ENCODE assay signal across 15 cellular contexts in the genomic region with DNA sequence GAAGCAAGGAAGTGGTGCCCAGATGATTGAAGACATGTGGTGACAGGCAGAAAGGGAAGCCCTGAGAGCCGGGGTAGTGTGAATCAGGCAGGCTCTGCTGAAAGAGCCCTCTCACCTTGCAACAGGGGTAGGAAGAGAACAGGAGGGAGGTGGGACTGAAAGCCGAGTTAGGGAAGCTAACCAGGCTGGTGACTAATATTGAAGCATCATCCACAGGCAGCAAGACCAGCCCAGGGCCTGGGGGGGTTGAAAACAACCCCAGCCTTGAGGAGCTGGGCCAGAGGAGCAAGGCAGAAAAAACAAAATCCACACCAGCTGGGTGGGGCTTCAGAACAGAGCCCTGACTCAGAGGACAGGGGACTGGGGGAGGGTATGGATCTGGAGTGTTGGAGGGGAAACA. TPM values are rescaled to one million over a fixed set of nuclear protein-coding genes. Genes with fewer than 3 reads are reported as not detected.
DNase-seq lines count a peak whose midpoint lies in the region; ATAC-seq and TF ChIP-seq lines count a peak whose summit lies in the region.
"Had no signal": no experiment of that assay in that cellular context is flagged by ENCODE, and none has a peak within 500 bp of the region (broad histone marks: within the 10 kb centered on the region; RNA-seq: fewer than 3 reads in every experiment).

No MANE protein-coding gene starts in this region.

- no TSS peak for BruUV-seq in MCF 10A (replicated peaks; lab: Mats Ljungman, UMichigan)

- DNase-seq in AG08395 (ENCODE audit: low spot score) (peak; percentile 78), HT1080 (ENCODE audit: low read depth) (peak; percentile 93), MCF 10A (ENCODE audit: unreplicated experiment) (peak; percentile 95), kidney tubule cell (ENCODE audit: low spot score) (peak; percentile 91), NCI-H187 (lab: John Stamatoyannopoulos, UW) (no peak), activated gamma-delta T cell (lab: John Stamatoyannopoulos, UW) (no peak), right atrium auricular region (ENCODE audit: low spot score) (no peak)
- DNase-seq: CD4-positive, alpha-beta T cell; effector CD8-positive, alpha-beta T cell; NCI-H345; right lobe of liver; T-helper 1 cell had no signal

- H3K36me3 Mint-ChIP-seq in MCF 10A (ENCODE audit: insufficient read depth, unreplicated experiment): no peaks in the 10 kb centered on the region
- H3K36me3 Mint-ChIP-seq: stimulated activated memory B cell treated with anti-CD40 and anti-IgM and Interleukin-4, amounts not matched to agents 10 μg/mL and 1 μg/mL and 100 μg/mL, for 72 hours had no signal

- CTCF ChIA-PET in MCF 10A (lab: Yijun Ruan, JAX): interaction anchor here (0.7 to 5.9 kb wide), 4 partner anchors 11 to 220 kb away, joined by 3 to 26 read pairs (median 10); no protein-coding TSS in a partner anchor

- no peak overlapping the region for H3K27ac ChIP-seq in right atrium auricular region
- H3K27ac ChIP-seq: right lobe of liver had no signal

- ATAC-seq in HG03025 (IDR thresholded peaks at IDR 0.05; ENCODE audit: low FRiP score, unreplicated experiment): no peak
- ATAC-seq: left lobe of liver; stimulated activated memory B cell treated with anti-CD40 and anti-IgM and Interleukin-4, amounts not matched to agents 10 μg/mL and 1 μg/mL and 100 μg/mL, for 72 hours had no signal

- H3K9me3 Mint-ChIP-seq in MCF 10A (ENCODE audit: unreplicated experiment): no peaks in the 10 kb centered on the region
- H3K9me3 Mint-ChIP-seq: CD4-positive, alpha-beta T cell; stimulated activated memory B cell treated with anti-CD40 and anti-IgM and Interleukin-4, amounts not matched to agents 10 μg/mL and 1 μg/mL and 100 μg/mL, for 72 hours had no signal

- H3K4me3 ChIP-seq in right atrium auricular region: no peak overlapping the region
- H3K4me3 ChIP-seq: right lobe of liver had no signal

- no peaks in the 10 kb centered on the region for H3K9me3 ChIP-seq in right atrium auricular region
- H3K9me3 ChIP-seq: right lobe of liver had no signal

- H3K36me3 ChIP-seq in right atrium auricular region: no peaks in the 10 kb centered on the region
- H3K36me3 ChIP-seq: right lobe of liver had no signal

- no peaks in the 10 kb centered on the region for H3K27me3 Mint-ChIP-seq in MCF 10A (ENCODE audit: insufficient read depth, unreplicated experiment)
- H3K27me3 Mint-ChIP-seq: CD4-positive, alpha-beta T cell; stimulated activated memory B cell treated with anti-CD40 and anti-IgM and Interleukin-4, amounts not matched to agents 10 μg/mL and 1 μg/mL and 100 μg/mL, for 72 hours had no signal

- H3K27me3 ChIP-seq in right atrium auricular region: no peaks in the 10 kb centered on the region
- H3K27me3 ChIP-seq: right lobe of liver had no signal

- H3K4me1 Mint-ChIP-seq in MCF 10A (ENCODE audit: insufficient read depth, unreplicated experiment): peaks cover 36% of the 10 kb centered on the region

- peak overlapping the region; percentile 97 for H3K27ac Mint-ChIP-seq in MCF 10A (ENCODE audit: low read depth, unreplicated experiment)
- H3K27ac Mint-ChIP-seq: CD4-positive, alpha-beta T cell; stimulated activated memory B cell treated with anti-CD40 and anti-IgM and Interleukin-4, amounts not matched to agents 10 μg/mL and 1 μg/mL and 100 μg/mL, for 72 hours had no signal

- no peak for TF ChIP-seq CTCF in MCF 10A (IDR thresholded peaks at IDR 0.05; ENCODE audit: unreplicated experiment)
- no peak for TF ChIP-seq CTCF in right atrium auricular region (IDR thresholded peaks at IDR 0.05)

- intact Hi-C loops in MCF 10A (cut with micrococcal nuclease): loop anchor here (5.0 kb wide), 2 partner anchors 221 to 259 kb away; a partner anchor contains a TSS

- POLR2A ChIA-PET in MCF 10A (lab: Yijun Ruan, JAX): interaction anchor here (0.7 to 2.7 kb wide), 8 partner anchors 11 to 259 kb away, joined by 3 to 16 read pairs (median 5); a partner anchor contains a TSS

- H3K4me3 Mint-ChIP-seq in MCF 10A (ENCODE audit: unreplicated experiment): peak overlapping the region; percentile 55
- H3K4me3 Mint-ChIP-seq: CD4-positive, alpha-beta T cell; stimulated activated memory B cell treated with anti-CD40 and anti-IgM and Interleukin-4, amounts not matched to agents 10 μg/mL and 1 μg/mL and 100 μg/mL, for 72 hours had no signal

- peaks cover 0 to 4% of the 10 kb centered on the region in 2 donors for H3K4me1 ChIP-seq in right atrium auricular region
- H3K4me1 ChIP-seq: right lobe of liver had no signal

RNA-seq across cellular contexts. Expression of a gene that starts 35.0 kb away (rescaled TPM):
- total RNA-seq in HT1080 (2014; rRNA removed; shearing (Covaris generic)): not detected in 2 replicates
- polyA plus RNA-seq in HT1080 (2015; cell fraction: cytosol; rRNA removed): 0.02 TPM in 1 of 2 replicates, not detected in the other
- polyA plus RNA-seq in HT1080 (2015; cell fraction: nucleus; rRNA removed): 0.08 TPM in 1 of 2 replicates, not detected in the other
- total RNA-seq in MCF 10A (2022) (not detected in 2 replicates), right atrium auricular region (under 1 TPM in 1 of 2 donors, not detected in 1; 0.24 TPM)
- total RNA-seq: left lobe of liver had no signal

Comparison
In these comparisons a context has a peak if more than half of its experiments do, and no peak if none do; other contexts are left out.
1. DNase-seq: peak in AG08395 (single experiment), HT1080 (single experiment), MCF 10A (single experiment) and kidney tubule cell (single experiment); none in NCI-H187 (0 of 2), activated gamma-delta T cell (single experiment) and right atrium auricular region (single experiment).